8 cellular contexts compared by ENCODE assay signal in the genomic region with DNA sequence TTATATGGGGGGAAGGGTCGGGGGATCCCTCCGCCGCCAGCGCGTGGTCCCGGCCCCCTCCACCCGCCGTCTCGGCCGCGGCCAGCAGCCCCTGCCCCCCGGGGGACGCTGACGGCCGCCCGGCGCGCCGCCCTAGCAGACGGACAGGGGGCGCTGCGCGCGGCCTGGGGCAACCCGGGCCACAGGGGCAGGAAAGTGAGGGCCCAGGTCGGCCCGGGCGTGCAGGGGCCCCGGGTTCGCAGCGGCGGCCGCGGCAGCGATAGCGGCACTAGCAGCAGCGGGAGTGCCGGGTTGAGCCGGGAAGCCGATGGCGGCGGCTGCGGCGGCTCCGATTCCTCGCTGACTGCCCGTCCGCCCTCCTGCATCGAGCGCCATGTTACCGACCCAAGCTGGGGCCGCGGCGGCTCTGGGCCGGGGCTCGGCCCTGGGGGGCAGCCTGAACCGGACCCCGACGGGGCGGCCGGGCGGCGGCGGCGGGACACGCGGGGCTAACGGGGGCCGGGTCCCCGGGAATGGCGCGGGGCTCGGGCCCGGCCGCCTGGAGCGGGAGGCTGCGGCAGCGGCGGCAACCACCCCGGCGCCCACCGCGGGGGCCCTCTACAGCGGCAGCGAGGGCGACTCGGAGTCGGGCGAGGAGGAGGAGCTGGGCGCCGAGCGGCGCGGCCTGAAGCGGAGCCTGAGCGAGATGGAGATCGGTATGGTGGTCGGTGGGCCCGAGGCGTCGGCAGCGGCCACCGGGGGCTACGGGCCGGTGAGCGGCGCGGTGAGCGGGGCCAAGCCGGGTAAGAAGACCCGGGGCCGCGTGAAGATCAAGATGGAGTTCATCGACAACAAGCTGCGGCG. TPM values are rescaled to one million over a fixed set of nuclear protein-coding genes. Genes with fewer than 3 reads are reported as not detected.
A peak's percentile ranks its signal among the peaks of the same experiment; 100 is the strongest.
DNase-seq lines count a peak whose midpoint lies in the region; ATAC-seq and TF ChIP-seq lines count a peak whose summit lies in the region.

No MANE protein-coding gene starts in this region.

- peak; percentile 62 for TF ChIP-seq POLR2A in GM18526 (IDR thresholded peaks at IDR 0.05; ENCODE audit: extremely low read depth, insufficient read length)

- H3K9me3 Mint-ChIP-seq in T-helper 2 cell treated with Interferon-gamma antibody and Interleukin-4, amounts not matched to agents 5 μg/mL and 100 μg/mL, for 36 hours, result no peaks in the 10 kb centered on the region
- H3K9me3 Mint-ChIP-seq in dendritic cell treated with granulocyte-macrophage colony-stimulating factor and Interleukin-4, amounts not matched to agents 40 ng/mL and 50 ng/mL, for 4 days, result no peaks in the 10 kb centered on the region

- peak overlapping the region; percentile 92 for H3K9ac ChIP-seq in mucosa of stomach (ENCODE audit: low read length)

- no peaks in the 10 kb centered on the region for H3K27me3 Mint-ChIP-seq in T-helper 2 cell treated with Interferon-gamma antibody and Interleukin-4, amounts not matched to agents 5 μg/mL and 100 μg/mL, for 36 hours (ENCODE audit: low read depth)
- no peaks in the 10 kb centered on the region for H3K27me3 Mint-ChIP-seq in dendritic cell treated with granulocyte-macrophage colony-stimulating factor and Interleukin-4, amounts not matched to agents 40 ng/mL and 50 ng/mL, for 4 days

- H3K36me3 ChIP-seq in mucosa of stomach (ENCODE audit: control insufficient read depth, insufficient read depth, low read length), result peaks cover 11% of the 10 kb centered on the region
- H3K36me3 ChIP-seq in upper lobe of right lung, result peaks cover 15% of the 10 kb centered on the region

- H3K4me1 ChIP-seq in mucosa of stomach (ENCODE audit: control insufficient read depth, insufficient read depth, low read length) (peaks cover 32% of the 10 kb centered on the region), upper lobe of right lung (peaks cover 37% of the 10 kb centered on the region)

- H3K9me3 ChIP-seq in mucosa of stomach (ENCODE audit: control insufficient read depth, low read length) (no peaks in the 10 kb centered on the region), upper lobe of right lung (no peaks in the 10 kb centered on the region)

- CTCF ChIA-PET in AG04449 (lab: Yijun Ruan, JAX), result interaction anchor here (0.8 to 1.6 kb wide), 11 partner anchors 9 to 271 kb away, joined by 3 to 4 read pairs (median 3); a partner anchor contains a TSS

- peaks cover 25% of the 10 kb centered on the region for H3K36me3 Mint-ChIP-seq in T-helper 2 cell treated with Interferon-gamma antibody and Interleukin-4, amounts not matched to agents 5 μg/mL and 100 μg/mL, for 36 hours (ENCODE audit: low read depth)
- H3K36me3 Mint-ChIP-seq in dendritic cell treated with granulocyte-macrophage colony-stimulating factor and Interleukin-4, amounts not matched to agents 40 ng/mL and 50 ng/mL, for 4 days (ENCODE audit: low read depth), result peaks cover 50% of the 10 kb centered on the region

- peak overlapping the region; percentile 96 for H3K27ac Mint-ChIP-seq in T-helper 2 cell treated with Interferon-gamma antibody and Interleukin-4, amounts not matched to agents 5 μg/mL and 100 μg/mL, for 36 hours
- H3K27ac Mint-ChIP-seq in dendritic cell treated with granulocyte-macrophage colony-stimulating factor and Interleukin-4, amounts not matched to agents 40 ng/mL and 50 ng/mL, for 4 days, result peak overlapping the region; percentile 95

- H3K4me1 Mint-ChIP-seq in T-helper 2 cell treated with Interferon-gamma antibody and Interleukin-4, amounts not matched to agents 5 μg/mL and 100 μg/mL, for 36 hours (ENCODE audit: low read depth), result peaks cover 38% of the 10 kb centered on the region
- H3K4me1 Mint-ChIP-seq in dendritic cell treated with granulocyte-macrophage colony-stimulating factor and Interleukin-4, amounts not matched to agents 40 ng/mL and 50 ng/mL, for 4 days (ENCODE audit: low read depth), result peaks cover 51% of the 10 kb centered on the region

- H3K27me3 ChIP-seq in mucosa of stomach (ENCODE audit: control insufficient read depth, insufficient read depth, low read length) (no peaks in the 10 kb centered on the region), upper lobe of right lung (no peaks in the 10 kb centered on the region)

- TF ChIP-seq CTCF in AG04449 (IDR thresholded peaks at IDR 0.05; ENCODE audit: insufficient read depth, low read length, missing control alignments), result peak; percentile 64
- TF ChIP-seq CTCF in upper lobe of right lung (IDR thresholded peaks at IDR 0.05), result peak; percentile 56

- H3K4me3 Mint-ChIP-seq in T-helper 2 cell treated with Interferon-gamma antibody and Interleukin-4, amounts not matched to agents 5 μg/mL and 100 μg/mL, for 36 hours, result peak overlapping the region; percentile 98
- peak overlapping the region; percentile 95 for H3K4me3 Mint-ChIP-seq in dendritic cell treated with granulocyte-macrophage colony-stimulating factor and Interleukin-4, amounts not matched to agents 40 ng/mL and 50 ng/mL, for 4 days

- ATAC-seq in HG03039 (IDR thresholded peaks at IDR 0.05; ENCODE audit: unreplicated experiment) (peak; percentile 25), upper lobe of right lung (no peak)

- H3K27ac ChIP-seq in upper lobe of right lung, result peak overlapping the region; percentile 90

- peak overlapping the region; percentile 99 for H3K4me3 ChIP-seq in AG04449 (ENCODE audit: low read depth, low read length)
- H3K4me3 ChIP-seq in mucosa of stomach (ENCODE audit: low read length), result peak overlapping the region; percentile 74
- peak overlapping the region; percentile 97 for H3K4me3 ChIP-seq in upper lobe of right lung

- no peak for DNase-seq in AG04449 (ENCODE audit: low read depth, low spot score)
- peak; percentile 21 for DNase-seq in T-helper 2 cell treated with Interferon-gamma antibody and Interleukin-4, amounts not matched to agents 5 μg/mL and 100 μg/mL, for 36 hours (ENCODE audit: low spot score)
- DNase-seq in upper lobe of right lung, result peak; percentile 69
- no peak for DNase-seq in middle frontal gyrus (ENCODE audit: extremely low spot score, low spot score)

- intact Hi-C loops in dendritic cell treated with granulocyte-macrophage colony-stimulating factor and Interleukin-4, amounts not matched to agents 40 ng/mL and 50 ng/mL, for 4 days (cut with micrococcal nuclease), result loop anchor here (5.0 kb wide), 1 partner anchor 56 kb away; a partner anchor contains a TSS
- intact Hi-C loops in upper lobe of right lung (cut with DNase I), result no loop called here

- POLR2A ChIA-PET in AG04449 (lab: Yijun Ruan, JAX), result interaction anchor here (1.2 kb wide), 1 partner anchor 11 kb away, joined by 3 read pairs; a partner anchor contains a TSS

RNA-seq across cellular contexts. Expression of a gene that starts 0.4 kb away (rescaled TPM):
- total RNA-seq in upper lobe of right lung, result 33.6 TPM

RNA-seq across cellular contexts. Expression of a gene that starts 10.5 kb away (rescaled TPM):
- total RNA-seq in upper lobe of right lung, result 37.4 TPM

RNA-seq across cellular contexts. Expression of a gene that starts 57.8 kb away (rescaled TPM):
- 27.6 TPM for total RNA-seq in upper lobe of right lung

Comparison
In these comparisons a context has a peak if more than half of its experiments do, and no peak if none do; other contexts are left out.
1. DNase-seq: peak in T-helper 2 cell treated with Interferon-gamma antibody and Interleukin-4, amounts not matched to agents 5 μg/mL and 100 μg/mL, for 36 hours (single experiment) and upper lobe of right lung (single experiment); none in AG04449 (single experiment) and middle frontal gyrus (single experiment).
2. Peak in every context shown above with its lines, with median percentiles within 50 percentile points of each other: H3K4me3 ChIP-seq.